In the genomic region with DNA sequence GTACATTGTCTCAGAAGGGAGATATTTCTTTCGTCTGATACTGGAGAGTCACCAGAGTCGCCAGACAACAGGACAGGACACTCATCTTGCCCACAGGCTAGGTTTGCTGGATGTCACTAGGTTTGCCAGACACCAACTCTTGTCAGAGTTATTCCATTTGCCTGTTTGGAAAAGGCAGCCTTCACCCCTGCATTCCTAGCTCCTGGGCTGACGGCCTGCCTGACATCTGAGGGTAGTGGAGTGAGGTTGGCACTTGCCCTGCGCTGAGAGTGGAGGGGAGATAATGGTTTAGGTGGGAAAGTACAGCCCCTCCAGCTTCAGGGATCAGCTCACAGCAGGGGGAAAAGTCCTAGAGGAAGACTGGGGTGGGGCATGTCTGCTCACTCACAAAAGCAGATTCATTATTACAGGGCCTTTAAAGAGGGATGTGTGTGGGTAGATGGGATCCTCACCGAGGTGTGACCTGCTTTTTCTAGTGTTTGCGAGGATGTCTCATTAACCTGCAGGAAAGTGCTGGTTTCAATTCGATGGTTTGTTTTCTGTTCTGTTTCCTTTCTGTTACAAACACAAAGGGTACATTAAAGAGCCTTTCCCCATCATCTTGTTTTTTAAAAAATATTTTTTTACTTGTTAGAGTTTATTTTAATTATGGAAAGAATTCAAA, we compare ENCODE assay signal across 17 cellular contexts.
DNase-seq lines count a peak whose midpoint lies in the region; ATAC-seq and TF ChIP-seq lines count a peak whose summit lies in the region.
"Had no signal": no experiment of that assay in that cellular context is flagged by ENCODE, and none has a peak within 500 bp of the region (broad histone marks: within the 10 kb centered on the region; RNA-seq: fewer than 3 reads in every experiment).

No MANE protein-coding gene starts in this region.

- H3K9me2 ChIP-seq in PC-3 (replicated peaks; ENCODE audit: low read length), result no peaks in the 10 kb centered on the region

- H3K9me3 ChIP-seq in mammary epithelial cell (replicated peaks; ENCODE audit: insufficient read depth, low read length) (no peaks in the 10 kb centered on the region), breast epithelium (no peaks in the 10 kb centered on the region), PC-3 (ENCODE audit: low read length) (no peaks in the 10 kb centered on the region), tibial nerve (no peaks in the 10 kb centered on the region)
- H3K9me3 ChIP-seq: heart left ventricle had no signal

- H3K27ac ChIP-seq in mammary epithelial cell (ENCODE audit: insufficient read depth, low read depth, low read length), result no peak overlapping the region
- H3K27ac ChIP-seq in breast epithelium, result peak overlapping the region in 1 of 2 donors; percentile 32
- H3K27ac ChIP-seq in PC-3 (ENCODE audit: low read length), result no peak overlapping the region
- H3K27ac ChIP-seq in tibial nerve, result no peak overlapping the region
- H3K27ac ChIP-seq: brain microvascular endothelial cell, heart left ventricle, KMS-11, PC-9 had no signal

- no peak overlapping the region for H3K27ac Mint-ChIP-seq in progenitor cell of endocrine pancreas

- H3K4me3 ChIP-seq in mammary epithelial cell (replicated peaks in 1 of 3; ENCODE audit: insufficient read depth in 1 of 3, low read depth in 2 of 3, low read length in 3 of 3), result no peak overlapping the region
- no peak overlapping the region for H3K4me3 ChIP-seq in breast epithelium
- H3K4me3 ChIP-seq in PC-3 (ENCODE audit: low read length), result no peak overlapping the region
- H3K4me3 ChIP-seq in tibial nerve, result no peak overlapping the region
- H3K4me3 ChIP-seq: heart left ventricle, PC-9 had no signal

- intact Hi-C loops in mammary epithelial cell (cut with micrococcal nuclease), result no loop called here
- intact Hi-C loops in breast epithelium (cut with DNase I; ENCODE audit: low total_unique reads), result no loop called here
- intact Hi-C loops in PC-3 (cut with micrococcal nuclease), result no loop called here

- no peaks in the 10 kb centered on the region for H3K27me3 Mint-ChIP-seq in progenitor cell of endocrine pancreas

- H3K9me3 Mint-ChIP-seq in progenitor cell of endocrine pancreas (ENCODE audit: low read depth), result peaks cover 5% of the 10 kb centered on the region

- H3K4me2 ChIP-seq in mammary epithelial cell (ENCODE audit: insufficient read depth, low read depth, low read length) (no peak overlapping the region), PC-3 (ENCODE audit: low read length) (no peak overlapping the region)
- H3K4me2 ChIP-seq: KMS-11, PC-9 had no signal

- no peak for TF ChIP-seq EP300 in tibial nerve (IDR thresholded peaks at IDR 0.05)

- WGBS in mammary epithelial cell (ENCODE audit: low coverage, missing lambda C conversion rate), result 29% methylated on average over 7 of the region's 7 CpGs
- WGBS in tibial nerve, 2 donors, result 65 to 68% methylated on average over 7 of the region's 7 CpGs

- H3K27me3 ChIP-seq in mammary epithelial cell (ENCODE audit: insufficient read depth, low read length) (no peaks in the 10 kb centered on the region), breast epithelium (no peaks in the 10 kb centered on the region), PC-3 (ENCODE audit: low read length) (no peaks in the 10 kb centered on the region), tibial nerve (no peaks in the 10 kb centered on the region)
- H3K27me3 ChIP-seq: brain microvascular endothelial cell, heart left ventricle had no signal

- dilution Hi-C loops in mammary epithelial cell (cut with HindIII; ENCODE audit: low sequenced_read_pairs), result no loop called here

- DNase-seq in mammary epithelial cell (no peak), breast epithelium (ENCODE audit: low spot score in 2 of 2) (no peak), PC-3 (no peak), progenitor cell of endocrine pancreas (ENCODE audit: low spot score, unreplicated experiment) (no peak), tibial nerve (ENCODE audit: low spot score in 2 of 2) (no peak), DMS79 (lab: John Stamatoyannopoulos, UW) (no peak)
- DNase-seq: ACHN; activated effector memory CD4-positive, alpha-beta T cell treated with Interleukin-2 at 50 U/mL for 16 hours; brain microvascular endothelial cell; DMS153; GOT3; heart left ventricle; NCI-H2029 treated with DMSO at 0.1 percent for 48 hours had no signal

- H2AFZ ChIP-seq in mammary epithelial cell (ENCODE audit: low read depth, low read length) (peak overlapping the region; percentile 34), PC-3 (ENCODE audit: low read length) (no peak overlapping the region)
- H2AFZ ChIP-seq: PC-9 had no signal

- H3K9ac ChIP-seq in mammary epithelial cell (ENCODE audit: insufficient read depth, low read length) (no peak overlapping the region), PC-3 (ENCODE audit: low read length) (no peak overlapping the region)
- H3K9ac ChIP-seq: KMS-11 had no signal

- H4K20me1 ChIP-seq in mammary epithelial cell (ENCODE audit: insufficient read depth, low read length) (no peaks in the 10 kb centered on the region), PC-3 (ENCODE audit: low read length) (no peaks in the 10 kb centered on the region)

- BruUV-seq in mammary epithelial cell (replicated peaks; lab: Mats Ljungman, UMichigan), result no TSS peak
- BruUV-seq in PC-3 (replicated peaks; lab: Mats Ljungman, UMichigan), result no TSS peak

- no peak for TF ChIP-seq CTCF in mammary epithelial cell (conservative IDR thresholded peaks at IDR 0.05 in 1 of 2, IDR thresholded peaks at IDR 0.05 in 1 of 2; ENCODE audit: extremely low read depth in 1 of 2, insufficient read depth in 1 of 2, low read depth in 1 of 2, low read length in 2 of 2)
- no peak for TF ChIP-seq CTCF in breast epithelium (IDR thresholded peaks at IDR 0.05)
- TF ChIP-seq CTCF in PC-3 (conservative IDR thresholded peaks at IDR 0.05; ENCODE audit: low read depth, low read length), result no peak
- TF ChIP-seq CTCF in progenitor cell of endocrine pancreas (IDR thresholded peaks at IDR 0.05; ENCODE audit: unreplicated experiment), result no peak
- TF ChIP-seq CTCF in tibial nerve (IDR thresholded peaks at IDR 0.05), result no peak

- no peaks in the 10 kb centered on the region for H3K36me3 ChIP-seq in mammary epithelial cell (ENCODE audit: insufficient read depth, low read length)
- H3K36me3 ChIP-seq in breast epithelium, result no peaks in the 10 kb centered on the region
- no peaks in the 10 kb centered on the region for H3K36me3 ChIP-seq in PC-3 (ENCODE audit: low read depth, low read length)
- H3K36me3 ChIP-seq in tibial nerve, result no peaks in the 10 kb centered on the region
- H3K36me3 ChIP-seq: brain microvascular endothelial cell, heart left ventricle had no signal

- H3K4me3 Mint-ChIP-seq in progenitor cell of endocrine pancreas (ENCODE audit: low read depth), result no peak overlapping the region

- ATAC-seq in HG02588 (IDR thresholded peaks at IDR 0.05; ENCODE audit: unreplicated experiment) (peak; percentile 71), PC-3 (peak; percentile 43), GM21423 (IDR thresholded peaks at IDR 0.05; ENCODE audit: unreplicated experiment) (no peak)
- ATAC-seq: heart left ventricle had no signal

- CTCF ChIA-PET in mammary epithelial cell (lab: Charles Lee; ENCODE audit: low non-redundant PET), result no interaction called here
- CTCF ChIA-PET in PC-3 (lab: Charles Lee), result no interaction called here

- TF ChIP-seq POLR2A in breast epithelium (IDR thresholded peaks at IDR 0.05), result no peak
- no peak for TF ChIP-seq POLR2A in tibial nerve (IDR thresholded peaks at IDR 0.05)

- no peaks in the 10 kb centered on the region for H3K36me3 Mint-ChIP-seq in progenitor cell of endocrine pancreas (ENCODE audit: insufficient read depth)

- in situ Hi-C loops in mammary epithelial cell (cut with MboI; ENCODE audit: low sequenced_read_pairs in 2 of 2), result no loop called here

- H3K4me1 ChIP-seq in mammary epithelial cell (ENCODE audit: insufficient read depth, low read length) (no peaks in the 10 kb centered on the region), breast epithelium (peaks cover 0 to 2% of the 10 kb centered on the region in 2 donors), PC-3 (ENCODE audit: insufficient read depth, low read length) (no peaks in the 10 kb centered on the region), tibial nerve (no peaks in the 10 kb centered on the region)

- POLR2A ChIA-PET in PC-3 (lab: Charles Lee; ENCODE audit: unreplicated experiment), result no interaction called here

- H3K79me2 ChIP-seq in mammary epithelial cell (ENCODE audit: insufficient read depth, low read length) (no peaks in the 10 kb centered on the region), PC-3 (ENCODE audit: low read length) (no peaks in the 10 kb centered on the region)

- peaks cover 11% of the 10 kb centered on the region for H3K4me1 Mint-ChIP-seq in progenitor cell of endocrine pancreas (ENCODE audit: low read depth)

- H3F3A ChIP-seq in PC-3 (ENCODE audit: low read length, unreplicated experiment), result no peaks in the 10 kb centered on the region
